In the genomic region with DNA sequence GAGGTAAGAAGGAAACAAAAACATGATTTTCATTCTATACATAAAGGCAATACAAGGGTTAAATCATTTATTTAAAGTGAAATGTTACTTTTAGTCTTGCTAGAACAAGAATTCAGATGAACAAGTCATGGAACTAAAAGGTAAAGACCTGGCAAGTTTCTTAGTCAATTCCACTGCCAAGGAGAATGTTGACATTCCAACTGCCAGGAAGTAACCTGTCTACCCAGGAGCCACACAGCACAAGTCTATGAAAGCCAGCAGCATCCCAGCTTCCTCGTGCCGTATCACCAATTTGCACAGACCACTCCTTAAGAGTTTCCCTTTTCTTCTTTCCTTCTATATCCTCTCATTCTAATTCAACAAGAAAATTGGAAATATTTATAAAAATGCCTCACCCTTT, we compare ENCODE assay signal across 14 cellular contexts.
DNase-seq lines count a peak whose midpoint lies in the region; ATAC-seq and TF ChIP-seq lines count a peak whose summit lies in the region.
"Had no signal": no experiment of that assay in that cellular context is flagged by ENCODE, and none has a peak within 500 bp of the region (broad histone marks: within the 10 kb centered on the region; RNA-seq: fewer than 3 reads in every experiment).

No MANE protein-coding gene starts in this region.

- DNase-seq in activated CD8-positive, alpha-beta T cell treated with anti-CD3 and anti-CD28 coated beads for 36 hours = no peak
- no peak for DNase-seq in activated CD8-positive, alpha-beta T cell treated with anti-CD3 and anti-CD28 coated beads, Interleukin-2, amount 10 ng/mL, durations not matched to agents 7 days and 5 days
- peak; percentile 32 to 62 for DNase-seq in T47D (ENCODE audit: low read depth in 1 of 2, low spot score in 1 of 2)
- DNase-seq in mammary epithelial cell = no peak
- DNase-seq in left lung = no peak
- DNase-seq in amygdala (lab: John Stamatoyannopoulos, UW) = no peak
- DNase-seq: AML-193, DMS53, GF-D8 had no signal

- H3K9me3 ChIP-seq in mammary epithelial cell (replicated peaks; ENCODE audit: insufficient read depth, low read length) (peaks cover 5% of the 10 kb centered on the region), left lung (no peaks in the 10 kb centered on the region)
- H3K9me3 ChIP-seq: BLaER1, HAP-1 had no signal

- WGBS in mammary epithelial cell (ENCODE audit: low coverage, missing lambda C conversion rate) = 29% methylated on average over 2 of the region's 2 CpGs

- H3K4me1 ChIP-seq in mammary epithelial cell (ENCODE audit: insufficient read depth, low read length) = no peaks in the 10 kb centered on the region
- H3K4me1 ChIP-seq in left lung = no peaks in the 10 kb centered on the region
- H3K4me1 ChIP-seq: BLaER1, HAP-1 had no signal

- no peaks in the 10 kb centered on the region for H3K79me2 ChIP-seq in mammary epithelial cell (ENCODE audit: insufficient read depth, low read length)

- no peaks in the 10 kb centered on the region for H4K20me1 ChIP-seq in mammary epithelial cell (ENCODE audit: insufficient read depth, low read length)

- H3K27me3 ChIP-seq in mammary epithelial cell (ENCODE audit: insufficient read depth, low read length) (no peaks in the 10 kb centered on the region), left lung (no peaks in the 10 kb centered on the region)
- H3K27me3 ChIP-seq: BLaER1 had no signal

- no peaks in the 10 kb centered on the region for H3K9me3 Mint-ChIP-seq in activated CD8-positive, alpha-beta T cell treated with anti-CD3 and anti-CD28 coated beads for 36 hours
- no peaks in the 10 kb centered on the region for H3K9me3 Mint-ChIP-seq in activated CD8-positive, alpha-beta T cell treated with anti-CD3 and anti-CD28 coated beads, Interleukin-2, amount 10 ng/mL, durations not matched to agents 7 days and 5 days (ENCODE audit: insufficient read depth)

- H2AFZ ChIP-seq in mammary epithelial cell (ENCODE audit: low read depth, low read length) = no peak overlapping the region

- no peak overlapping the region for H3K4me2 ChIP-seq in mammary epithelial cell (ENCODE audit: insufficient read depth, low read depth, low read length)
- H3K4me2 ChIP-seq: BLaER1 had no signal

- no peak for ATAC-seq in activated CD8-positive, alpha-beta T cell treated with anti-CD3 and anti-CD28 coated beads for 36 hours
- ATAC-seq in activated CD8-positive, alpha-beta T cell treated with anti-CD3 and anti-CD28 coated beads, Interleukin-2, amount 10 ng/mL, durations not matched to agents 7 days and 5 days = no peak
- ATAC-seq in left lung (peak; percentile 36), HG02678 (IDR thresholded peaks at IDR 0.05; ENCODE audit: unreplicated experiment) (no peak), HG02973 (IDR thresholded peaks at IDR 0.05; ENCODE audit: unreplicated experiment) (no peak)

- peak overlapping the region; percentile 14 for H3K27ac Mint-ChIP-seq in activated CD8-positive, alpha-beta T cell treated with anti-CD3 and anti-CD28 coated beads for 36 hours
- no peak overlapping the region for H3K27ac Mint-ChIP-seq in activated CD8-positive, alpha-beta T cell treated with anti-CD3 and anti-CD28 coated beads, Interleukin-2, amount 10 ng/mL, durations not matched to agents 7 days and 5 days

- H3K36me3 ChIP-seq in mammary epithelial cell (ENCODE audit: insufficient read depth, low read length) (peaks cover 43% of the 10 kb centered on the region), left lung (peaks cover 0 to 99% of the 10 kb centered on the region in 2 donors)

- no peak overlapping the region for H3K9ac ChIP-seq in mammary epithelial cell (ENCODE audit: insufficient read depth, low read length)
- H3K9ac ChIP-seq: BLaER1 had no signal

- POLR2A ChIA-PET in activated CD8-positive, alpha-beta T cell treated with anti-CD3 and anti-CD28 coated beads for 36 hours (lab: Charles Lee) = interaction anchor here (0.8 kb wide), 1 partner anchor 302 kb away, joined by 3 read pairs; no protein-coding TSS in a partner anchor
- POLR2A ChIA-PET in activated CD8-positive, alpha-beta T cell treated with anti-CD3 and anti-CD28 coated beads, Interleukin-2, amount 10 ng/mL, durations not matched to agents 7 days and 5 days (lab: Charles Lee) = no interaction called here

- BruUV-seq in mammary epithelial cell (replicated peaks; lab: Mats Ljungman, UMichigan) = no TSS peak

- TF ChIP-seq CTCF in activated CD8-positive, alpha-beta T cell treated with anti-CD3 and anti-CD28 coated beads for 36 hours (IDR thresholded peaks at IDR 0.05) = no peak
- TF ChIP-seq CTCF in mammary epithelial cell (conservative IDR thresholded peaks at IDR 0.05 in 1 of 2, IDR thresholded peaks at IDR 0.05 in 1 of 2; ENCODE audit: extremely low read depth in 1 of 2, insufficient read depth in 1 of 2, low read depth in 1 of 2, low read length in 2 of 2) = no peak
- TF ChIP-seq CTCF in left lung (IDR thresholded peaks at IDR 0.05) = no peak

- in situ Hi-C loops in T47D (cut with HindIII; ENCODE audit: low pct_unique_long_range_greater_than_20kb, low sequenced_read_pairs) (no loop called here), mammary epithelial cell (cut with MboI; ENCODE audit: low sequenced_read_pairs in 2 of 2) (loop anchor here in 1 of 2 donors (25.0 kb wide), 1 partner anchor 688 kb away; no protein-coding TSS in a partner anchor)

- no peaks in the 10 kb centered on the region for H3K27me3 Mint-ChIP-seq in activated CD8-positive, alpha-beta T cell treated with anti-CD3 and anti-CD28 coated beads for 36 hours
- H3K27me3 Mint-ChIP-seq in activated CD8-positive, alpha-beta T cell treated with anti-CD3 and anti-CD28 coated beads, Interleukin-2, amount 10 ng/mL, durations not matched to agents 7 days and 5 days (ENCODE audit: low read depth) = no peaks in the 10 kb centered on the region

- CTCF ChIA-PET in activated CD8-positive, alpha-beta T cell treated with anti-CD3 and anti-CD28 coated beads for 36 hours (lab: Charles Lee) = interaction anchor here (1.4 kb wide), 1 partner anchor 22 kb away, joined by 4 read pairs; no protein-coding TSS in a partner anchor
- CTCF ChIA-PET in activated CD8-positive, alpha-beta T cell treated with anti-CD3 and anti-CD28 coated beads, Interleukin-2, amount 10 ng/mL, durations not matched to agents 7 days and 5 days (lab: Charles Lee) = interaction anchor here (1.2 to 1.5 kb wide), 3 partner anchors 11 to 22 kb away, joined by 4 to 5 read pairs (median 5); no protein-coding TSS in a partner anchor
- CTCF ChIA-PET in mammary epithelial cell (lab: Charles Lee; ENCODE audit: low non-redundant PET) = no interaction called here

- H3K4me3 ChIP-seq in mammary epithelial cell (replicated peaks in 1 of 3; ENCODE audit: insufficient read depth in 1 of 3, low read depth in 2 of 3, low read length in 3 of 3) (no peak overlapping the region), left lung (no peak overlapping the region)
- H3K4me3 ChIP-seq: BLaER1, HAP-1 had no signal

- no peak overlapping the region for H3K4me3 Mint-ChIP-seq in activated CD8-positive, alpha-beta T cell treated with anti-CD3 and anti-CD28 coated beads for 36 hours
- no peak overlapping the region for H3K4me3 Mint-ChIP-seq in activated CD8-positive, alpha-beta T cell treated with anti-CD3 and anti-CD28 coated beads, Interleukin-2, amount 10 ng/mL, durations not matched to agents 7 days and 5 days

- peaks cover 67% of the 10 kb centered on the region for H3K36me3 Mint-ChIP-seq in activated CD8-positive, alpha-beta T cell treated with anti-CD3 and anti-CD28 coated beads for 36 hours (ENCODE audit: low read depth)
- peaks cover 79% of the 10 kb centered on the region for H3K36me3 Mint-ChIP-seq in activated CD8-positive, alpha-beta T cell treated with anti-CD3 and anti-CD28 coated beads, Interleukin-2, amount 10 ng/mL, durations not matched to agents 7 days and 5 days (ENCODE audit: low read depth)

- H3K27ac ChIP-seq in mammary epithelial cell (ENCODE audit: insufficient read depth, low read depth, low read length) (no peak overlapping the region), left lung (no peak overlapping the region)
- H3K27ac ChIP-seq: 22Rv1, BLaER1 had no signal

- dilution Hi-C loops in mammary epithelial cell (cut with HindIII; ENCODE audit: low sequenced_read_pairs) = loop anchor here (25.0 kb wide), 1 partner anchor 488 kb away; no protein-coding TSS in a partner anchor

- intact Hi-C loops in activated CD8-positive, alpha-beta T cell treated with anti-CD3 and anti-CD28 coated beads for 36 hours (cut with micrococcal nuclease) = no loop called here
- intact Hi-C loops in mammary epithelial cell (cut with micrococcal nuclease) (no loop called here), left lung (cut with DNase I) (no loop called here)

- H3K4me1 Mint-ChIP-seq in activated CD8-positive, alpha-beta T cell treated with anti-CD3 and anti-CD28 coated beads for 36 hours (ENCODE audit: low read depth) = no peaks in the 10 kb centered on the region
- no peaks in the 10 kb centered on the region for H3K4me1 Mint-ChIP-seq in activated CD8-positive, alpha-beta T cell treated with anti-CD3 and anti-CD28 coated beads, Interleukin-2, amount 10 ng/mL, durations not matched to agents 7 days and 5 days (ENCODE audit: low read depth)

Comparison
In these comparisons a context has a peak if more than half of its experiments do, and no peak if none do; other contexts are left out.
1. DNase-seq: peak in T47D (2 of 2); none in activated CD8-positive, alpha-beta T cell treated with anti-CD3 and anti-CD28 coated beads for 36 hours (single experiment), activated CD8-positive, alpha-beta T cell treated with anti-CD3 and anti-CD28 coated beads, Interleukin-2, amount 10 ng/mL, durations not matched to agents 7 days and 5 days (single experiment), mammary epithelial cell (single experiment), left lung (0 of 2) and amygdala (0 of 56).